In genomic region chr2:99682280-99683060, GRCh38 we compare ENCODE assay signal across 19 cellular contexts.
A peak's percentile ranks its signal among the peaks of the same experiment; 100 is the strongest.
DNase-seq lines count a peak whose midpoint lies in the region; ATAC-seq and TF ChIP-seq lines count a peak whose summit lies in the region.
"Had no signal": no experiment of that assay in that cellular context is flagged by ENCODE, and none has a peak within 500 bp of the region (broad histone marks: within the 10 kb centered on the region; RNA-seq: fewer than 3 reads in every experiment).

No MANE protein-coding gene starts in this region.

- H4K20me1 ChIP-seq in osteoblast (ENCODE audit: insufficient read depth, low read length), result no peaks in the 10 kb centered on the region

- H3K9me3 ChIP-seq in osteoblast (ENCODE audit: low read depth, low read length), result no peaks in the 10 kb centered on the region
- H3K9me3 ChIP-seq: esophagus squamous epithelium, lower lobe of right lung had no signal

- ATAC-seq in GM19395 (IDR thresholded peaks at IDR 0.05; ENCODE audit: unreplicated experiment) (no peak), HG03039 (IDR thresholded peaks at IDR 0.05; ENCODE audit: unreplicated experiment) (no peak), GM18520 (IDR thresholded peaks at IDR 0.05; ENCODE audit: unreplicated experiment) (no peak)
- ATAC-seq: HepG2, lower lobe of right lung, SK-N-SH treated with all-trans-retinoic acid at 6 μM for 48 hours had no signal

- H3K36me3 ChIP-seq in osteoblast (ENCODE audit: insufficient read depth, low read length), result no peaks in the 10 kb centered on the region
- H3K36me3 ChIP-seq: esophagus squamous epithelium, lower lobe of right lung, neural progenitor cell had no signal

- H3K4me3 ChIP-seq in astrocyte of the cerebellum (ENCODE audit: low read depth, low read length) (no peak overlapping the region), osteoblast (ENCODE audit: insufficient read depth, low read length) (no peak overlapping the region)
- H3K4me3 ChIP-seq: coronary artery, esophagus squamous epithelium, lower lobe of right lung, neural progenitor cell, smooth muscle cell had no signal

- in situ Hi-C loops in G401 (cut with HindIII; ENCODE audit: low sequenced_read_pairs), result no loop called here
- in situ Hi-C loops in astrocyte of the cerebellum (cut with HindIII; ENCODE audit: low sequenced_read_pairs), result loop anchor here (5.0 kb wide), 1 partner anchor 95 kb away; no protein-coding TSS in a partner anchor

- H3K4me2 ChIP-seq in osteoblast (ENCODE audit: insufficient read depth, low read length), result peak overlapping the region; percentile 3
- H3K4me2 ChIP-seq: neural progenitor cell, smooth muscle cell had no signal

- DNase-seq in G401 (ENCODE audit: low spot score) (peak; percentile 90), NCI-H187 treated with DMSO at 0.1 percent for 48 hours (lab: John Stamatoyannopoulos, UW) (peak; percentile 72), astrocyte of the cerebellum (ENCODE audit: low read depth) (peak; percentile 50), osteoblast (ENCODE audit: insufficient read length, low spot score, missing footprints) (peak; percentile 84), SW 1271 (lab: John Stamatoyannopoulos, UW) (no peak)
- DNase-seq: activated B cell treated with CpG ODN at 0.5 μM for 24 hours; activated naive CD4-positive, alpha-beta T cell treated with anti-CD3 and anti-CD28 coated beads, Interleukin-2, amount 50 U/mL, for 16 hours; esophagus squamous epithelium; lower lobe of right lung; NCI-H1048; substantia nigra had no signal

- TF ChIP-seq CTCF in astrocyte of the cerebellum (IDR thresholded peaks at IDR 0.05; ENCODE audit: low read depth, low read length, missing control alignments) (no peak), osteoblast (IDR thresholded peaks at IDR 0.05; ENCODE audit: extremely low read depth, low read depth, low read length) (no peak)

- peaks cover 34% of the 10 kb centered on the region for H3K4me1 ChIP-seq in osteoblast (ENCODE audit: insufficient read depth, low read length)
- H3K4me1 ChIP-seq: esophagus squamous epithelium, lower lobe of right lung had no signal

- H2AFZ ChIP-seq in osteoblast (ENCODE audit: low read length), result no peak overlapping the region
- H2AFZ ChIP-seq: neural progenitor cell had no signal

- no peak overlapping the region for H3K27ac ChIP-seq in osteoblast (ENCODE audit: low read depth, low read length)
- H3K27ac ChIP-seq: coronary artery, esophagus squamous epithelium, lower lobe of right lung, neural progenitor cell had no signal

- no peaks in the 10 kb centered on the region for H3K79me2 ChIP-seq in osteoblast (ENCODE audit: insufficient read depth, low read length)

- peaks cover 21% of the 10 kb centered on the region for H3K27me3 ChIP-seq in osteoblast (ENCODE audit: insufficient read depth, low read length)
- H3K27me3 ChIP-seq: esophagus squamous epithelium, neural progenitor cell had no signal

Comparison
In these comparisons a context has a peak if more than half of its experiments do, and no peak if none do; other contexts are left out.
1. DNase-seq: peak in G401 (single experiment), NCI-H187 treated with DMSO at 0.1 percent for 48 hours (single experiment), astrocyte of the cerebellum (single experiment) and osteoblast (single experiment); none in SW 1271 (0 of 2).